ENCODE assay signal across 14 cellular contexts in the genomic region with DNA sequence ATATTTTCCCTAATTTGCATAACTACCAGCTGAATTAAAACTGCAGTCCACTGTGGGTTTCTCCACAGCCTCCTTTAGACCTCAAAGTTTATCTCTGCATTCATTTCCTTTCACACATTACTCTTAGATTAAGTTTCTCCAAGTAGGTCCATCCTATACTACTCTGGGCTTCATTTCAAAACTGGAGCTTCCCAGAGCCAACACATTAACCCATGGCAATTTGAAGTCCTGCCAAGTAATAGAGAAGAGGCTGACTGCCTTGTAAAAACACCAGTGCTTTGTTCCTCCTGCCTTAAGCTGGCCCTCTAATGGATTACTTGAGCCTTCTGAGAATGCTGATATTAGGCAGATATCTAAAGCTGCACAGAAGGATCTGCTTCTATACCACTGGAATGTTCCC.
"Had no signal": no experiment of that assay in that cellular context is flagged by ENCODE, and none has a peak within 500 bp of the region (broad histone marks: within the 10 kb centered on the region; RNA-seq: fewer than 3 reads in every experiment).

No MANE protein-coding gene starts in this region.

- H3K4me3 ChIP-seq: hepatocyte, left ventricle myocardium inferior, tibial nerve had no signal

- H3K27ac ChIP-seq: hepatocyte, left ventricle myocardium inferior, parathyroid adenoma, tibial nerve had no signal

- H3K4me1 ChIP-seq: left ventricle myocardium inferior, parathyroid adenoma, tibial nerve had no signal

- H3K27me3 ChIP-seq: hepatocyte had no signal

- H3K36me3 ChIP-seq: left ventricle myocardium inferior, tibial nerve had no signal

- DNase-seq: activated CD4-positive, alpha-beta memory T cell treated with anti-CD3 and anti-CD28 coated beads for 36 hours; activated CD4-positive, alpha-beta T cell treated with anti-CD3 and anti-CD28 coated beads for 36 hours; activated CD8-positive, alpha-beta memory T cell treated with anti-CD3 and anti-CD28 coated beads, Interleukin-2, amount 10 ng/mL, durations not matched to agents 7 days and 5 days; activated naive CD4-positive, alpha-beta T cell treated with anti-CD3 and anti-CD28 coated beads, Interleukin-2, amount 10 ng/mL, durations not matched to agents 7 days and 5 days; activated T-cell treated with anti-CD3 and anti-CD28 coated beads, Interleukin-2, amount 50 U/mL, for 24 hours; cortex of kidney; effector CD4-positive, alpha-beta T cell; left ventricle myocardium inferior; naive B cell; stimulated activated CD4-positive, alpha-beta T cell treated with anti-CD3 and anti-CD28 coated beads, Interleukin-2, amount 100 ng/mL, for 48 hours; T-helper 17 cell had no signal
